In genomic region chr10:30783939-30784500, GRCh38 we compare ENCODE assay signal across 7 cellular contexts.
DNase-seq lines count a peak whose midpoint lies in the region; ATAC-seq and TF ChIP-seq lines count a peak whose summit lies in the region.

No MANE protein-coding gene starts in this region.

- no peaks in the 10 kb centered on the region for H3K9me2 ChIP-seq in OCI-LY7 (ENCODE audit: insufficient read depth, low read length)

- no peaks in the 10 kb centered on the region for H3K4me1 ChIP-seq in OCI-LY7 (ENCODE audit: insufficient read depth, low read length, poor library complexity, severe bottlenecking)

- no peaks in the 10 kb centered on the region for H3K79me2 ChIP-seq in OCI-LY7 (ENCODE audit: insufficient read depth, low read depth, low read length)

- H3K4me3 ChIP-seq in OCI-LY7 (ENCODE audit: low read depth, low read length, poor library complexity, severe bottlenecking): no peak overlapping the region

- intact Hi-C loops in OCI-LY7 (cut with micrococcal nuclease; ENCODE audit: unreplicated experiment): loop anchor here (5.0 to 10.0 kb wide), 2 partner anchors 97 to 1021 kb away; no protein-coding TSS in a partner anchor

- CTCF ChIA-PET in OCI-LY7 (lab: Charles Lee; ENCODE audit: unreplicated experiment): no interaction called here

- no peaks in the 10 kb centered on the region for H3K9me3 ChIP-seq in OCI-LY7 (ENCODE audit: low read length)

- POLR2A ChIA-PET in OCI-LY7 (lab: Charles Lee): no interaction called here

- DNase-seq in HT1080 (ENCODE audit: low read depth): peak; percentile 60
- DNase-seq in OCI-LY7 (ENCODE audit: low spot score): peak; percentile 63
- DNase-seq in activated T-cell treated with anti-CD3 and anti-CD28 coated beads for 48 hours (ENCODE audit: low read depth): peak; percentile 74
- DNase-seq in epithelial cell of prostate (ENCODE audit: low read depth, low spot score): peak; percentile 6
- DNase-seq in midbrain (lab: John Stamatoyannopoulos, UW): peak; percentile 89
- DNase-seq in stimulated activated CD8-positive, alpha-beta memory T cell treated with anti-CD3 and anti-CD28 coated beads, Interleukin-15, amount 100 ng/mL, for 24 hours (ENCODE audit: low read depth): peak; percentile 48

- H2AFZ ChIP-seq in OCI-LY7 (ENCODE audit: low read length): no peak overlapping the region

- no peaks in the 10 kb centered on the region for H4K20me1 ChIP-seq in OCI-LY7 (ENCODE audit: insufficient read depth, low read length)

- H3K27ac ChIP-seq in OCI-LY7 (ENCODE audit: low read depth, low read length, poor library complexity, severe bottlenecking): no peak overlapping the region
- no peak overlapping the region for H3K27ac ChIP-seq in epithelial cell of prostate

- no TSS peak for BruUV-seq in OCI-LY7 (replicated peaks; lab: Mats Ljungman, UMichigan)

- H3K4me2 ChIP-seq in OCI-LY7 (ENCODE audit: low read length): no peak overlapping the region

- peak; percentile 65 for ATAC-seq in GM18498 (IDR thresholded peaks at IDR 0.05; ENCODE audit: unreplicated experiment)

- TF ChIP-seq CTCF in OCI-LY7 (conservative IDR thresholded peaks at IDR 0.05; ENCODE audit: low read length): peak; percentile 89

- no peaks in the 10 kb centered on the region for H3K36me3 ChIP-seq in OCI-LY7 (ENCODE audit: insufficient read depth, low read length)

Comparison
In these comparisons a context has a peak if more than half of its experiments do, and no peak if none do; other contexts are left out.
1. DNase-seq: peak in every context shown above with its lines; median percentile 89 in midbrain; 74 in activated T-cell treated with anti-CD3 and anti-CD28 coated beads for 48 hours; 63 in OCI-LY7; 60 in HT1080; 48 in stimulated activated CD8-positive, alpha-beta memory T cell treated with anti-CD3 and anti-CD28 coated beads, Interleukin-15, amount 100 ng/mL, for 24 hours; 6 in epithelial cell of prostate.